18 cellular contexts compared by ENCODE assay signal in genomic region chr5:173726848-173727557, GRCh38.
"Had no signal": no experiment of that assay in that cellular context is flagged by ENCODE, and none has a peak within 500 bp of the region (broad histone marks: within the 10 kb centered on the region; RNA-seq: fewer than 3 reads in every experiment).

No MANE protein-coding gene starts in this region.

- H3K27ac ChIP-seq: esophagus squamous epithelium, neutrophil, SJSA1, transverse colon had no signal

- FAIRE-seq: frontal cortex had no signal

- H3K36me3 Mint-ChIP-seq: activated CD8-positive, alpha-beta memory T cell treated with anti-CD3 and anti-CD28 coated beads, Interleukin-2, amount 10 ng/mL, durations not matched to agents 7 days and 5 days; brain; naive thymus-derived CD4-positive, alpha-beta T cell had no signal

- H3K36me3 ChIP-seq: esophagus squamous epithelium, neutrophil, SJSA1, transverse colon had no signal

- H3K4me3 Mint-ChIP-seq: activated CD8-positive, alpha-beta memory T cell treated with anti-CD3 and anti-CD28 coated beads, Interleukin-2, amount 10 ng/mL, durations not matched to agents 7 days and 5 days; activated T-cell treated with anti-CD3 and anti-CD28 coated beads, Interleukin-2, amount 50 U/mL, for 4 hours; brain; naive thymus-derived CD4-positive, alpha-beta T cell; T-helper 2 cell treated with Interferon-gamma antibody and Interleukin-4, amounts not matched to agents 5 μg/mL and 100 μg/mL, for 36 hours had no signal

- H3K9me3 ChIP-seq: neutrophil, SJSA1 had no signal

- H3K9me3 Mint-ChIP-seq: T-helper 2 cell treated with Interferon-gamma antibody and Interleukin-4, amounts not matched to agents 5 μg/mL and 100 μg/mL, for 36 hours had no signal

- H3K4me1 Mint-ChIP-seq: activated CD8-positive, alpha-beta memory T cell treated with anti-CD3 and anti-CD28 coated beads, Interleukin-2, amount 10 ng/mL, durations not matched to agents 7 days and 5 days had no signal

- H3K27ac Mint-ChIP-seq: activated CD8-positive, alpha-beta memory T cell treated with anti-CD3 and anti-CD28 coated beads, Interleukin-2, amount 10 ng/mL, durations not matched to agents 7 days and 5 days; naive thymus-derived CD4-positive, alpha-beta T cell; T-helper 2 cell treated with Interferon-gamma antibody and Interleukin-4, amounts not matched to agents 5 μg/mL and 100 μg/mL, for 36 hours had no signal

- H3K4me3 ChIP-seq: esophagus squamous epithelium, lung, SJSA1, transverse colon had no signal

- H3K4me1 ChIP-seq: esophagus squamous epithelium, SJSA1, transverse colon had no signal

- ATAC-seq: activated CD8-positive, alpha-beta memory T cell treated with anti-CD3 and anti-CD28 coated beads, Interleukin-2, amount 10 ng/mL, durations not matched to agents 7 days and 5 days; activated T-cell treated with anti-CD3 and anti-CD28 coated beads, Interleukin-2, amount 50 U/mL, for 4 hours; naive thymus-derived CD4-positive, alpha-beta T cell had no signal

- DNase-seq: activated CD4-positive, alpha-beta T cell treated with anti-CD3 and anti-CD28 coated beads, Interleukin-2, amount 50 U/mL, for 4 hours; activated CD4-positive, CD25-positive, alpha-beta regulatory T cell treated with anti-CD3 and anti-CD28 coated beads, Interleukin-2, amount 50 U/mL, for 72 hours; activated CD8-positive, alpha-beta memory T cell treated with anti-CD3 and anti-CD28 coated beads, Interleukin-2, amount 10 ng/mL, durations not matched to agents 7 days and 5 days; activated naive CD4-positive, alpha-beta T cell; activated T-cell treated with anti-CD3 and anti-CD28 coated beads, Interleukin-2, amount 50 U/mL, for 4 hours; esophagus squamous epithelium; kidney glomerular epithelial cell; naive thymus-derived CD4-positive, alpha-beta T cell; retina; substantia nigra; SW 1271; transverse colon had no signal

- H3K27me3 ChIP-seq: neutrophil, SJSA1, transverse colon had no signal
